ENCODE assay signal across 8 cellular contexts in genomic region chr12:54017845-54018607, GRCh38. TPM values are rescaled to one million over a fixed set of nuclear protein-coding genes. Genes with fewer than 3 reads are reported as not detected.
DNase-seq lines count a peak whose midpoint lies in the region; ATAC-seq and TF ChIP-seq lines count a peak whose summit lies in the region.

No MANE protein-coding gene starts in this region.

- H3K4me1 ChIP-seq in lung (ENCODE audit: control insufficient read depth in 2 of 2, insufficient read depth in 2 of 2, low read length in 2 of 2) = peaks cover 0 to 13% of the 10 kb centered on the region in 2 donors

- DNase-seq in AG04450 (ENCODE audit: low read depth, low spot score) (no peak), NCI-H226 (peak; percentile 93), dermis blood vessel endothelial cell (peak; percentile 36), lung (ENCODE audit: low spot score) (no peak)
- DNase-seq in activated CD4-positive, alpha-beta T cell treated with anti-CD3 and anti-CD28 coated beads for 4 hours = peak; percentile 58 to 66
- DNase-seq in stimulated activated CD8-positive, alpha-beta memory T cell treated with anti-CD3 and anti-CD28 coated beads, Interleukin-12 subunit alpha, Interleukin-12 subunit beta, amount 100 ng/mL, for 24 hours (ENCODE audit: extremely low read depth) = peak; percentile 51

- peak; percentile 80 for ATAC-seq in GM18867 (IDR thresholded peaks at IDR 0.05; ENCODE audit: unreplicated experiment)
- ATAC-seq in HG03097 (IDR thresholded peaks at IDR 0.05; ENCODE audit: low FRiP score, unreplicated experiment) = peak; percentile 62
- peak; percentile 71 for ATAC-seq in lung (ENCODE audit: insufficient read depth, low FRiP score)

- CTCF ChIA-PET in AG04450 (lab: Charles Lee) = interaction anchor here (1.2 to 1.3 kb wide), 2 partner anchors 11 to 183 kb away, joined by 4 to 12 read pairs; no protein-coding TSS in a partner anchor

- H3K4me3 ChIP-seq in AG04450 (ENCODE audit: low read depth, low read length) = peak overlapping the region; percentile 40
- H3K4me3 ChIP-seq in lung = no peak overlapping the region

- H3K36me3 ChIP-seq in lung (ENCODE audit: control insufficient read depth in 2 of 2, insufficient read depth in 2 of 2, low read length in 2 of 2) = no peaks in the 10 kb centered on the region

- TF ChIP-seq CTCF in AG04450 (IDR thresholded peaks at IDR 0.05; ENCODE audit: low read depth, low read length) (no peak), lung (IDR thresholded peaks at IDR 0.05; ENCODE audit: control extremely low read depth, extremely low read depth) (no peak)

- POLR2A ChIA-PET in AG04450 (lab: Yijun Ruan, JAX) = interaction anchor here (0.6 kb wide), 1 partner anchor 11 kb away, joined by 3 read pairs; no protein-coding TSS in a partner anchor

- 3 to 10% methylated on average over 40 to 41 of the region's 41 CpGs for WGBS in lung, 2 donors

- H3K9me3 ChIP-seq in AG04450 (ENCODE audit: control insufficient read depth, insufficient read depth, low read length) = peaks cover 12% of the 10 kb centered on the region; the same call in 1 of the 2 replicates
- H3K9me3 ChIP-seq in lung (ENCODE audit: control insufficient read depth in 2 of 2, insufficient read depth in 1 of 2, low read length in 1 of 2) = peaks cover 0 to 12% of the 10 kb centered on the region in 2 donors

- H3K27ac ChIP-seq in AG04450 (ENCODE audit: low read depth, low read length) (no peak overlapping the region), lung (ENCODE audit: low read depth in 1 of 2, low read length in 1 of 2) (no peak overlapping the region)

- H3K27me3 ChIP-seq in AG04450 (ENCODE audit: control insufficient read depth, insufficient read depth, low read length) (peaks cover 99% of the 10 kb centered on the region), lung (ENCODE audit: control insufficient read depth, insufficient read depth) (peaks cover 18% of the 10 kb centered on the region)

RNA-seq across cellular contexts. Expression of gene HOXC8, which starts 9.2 kb away (rescaled TPM):
- polyA plus RNA-seq in AG04450 (2011; rRNA removed) (0.05 TPM in 2 replicates), lung (under 1 TPM; 0.08 to 0.14 TPM)
- polyA minus RNA-seq in AG04450 (2011; rRNA and poly(A)+ RNA removed) = not detected in 2 replicates
- total RNA-seq in dermis blood vessel endothelial cell (not detected in 2 replicates), lung (not detected)

RNA-seq across cellular contexts. Expression of gene HOXC6, which starts 10.2 kb away (rescaled TPM):
- polyA plus RNA-seq in AG04450 (2011; rRNA removed) (0.02 TPM in 1 of 2 replicates, not detected in the other), lung (under 1 TPM; 0.18 to 0.24 TPM)
- polyA minus RNA-seq in AG04450 (2011; rRNA and poly(A)+ RNA removed) = 0.14 TPM in 1 of 2 replicates, not detected in the other
- total RNA-seq in dermis blood vessel endothelial cell (under 0.01 and 0.05 TPM in 2 replicates), lung (under 1 TPM; 0.46 to 0.71 TPM)

RNA-seq across cellular contexts. Expression of gene HOXC5, which starts 14.8 kb away (rescaled TPM):
- polyA plus RNA-seq in AG04450 (2011; rRNA removed) = not detected in 2 replicates
- polyA minus RNA-seq in AG04450 (2011; rRNA and poly(A)+ RNA removed) = not detected in 2 replicates
- total RNA-seq in dermis blood vessel endothelial cell = not detected in 2 replicates
- total RNA-seq in lung = under 1 TPM; 0.25 to 0.26 TPM
- polyA plus RNA-seq in lung = under 1 TPM; 0.08 to 0.10 TPM

RNA-seq across cellular contexts. Expression of gene HOXC9, which starts 18.1 kb away (rescaled TPM):
- not detected in 2 replicates for polyA plus RNA-seq in AG04450 (2011; rRNA removed)
- not detected in 2 replicates for polyA minus RNA-seq in AG04450 (2011; rRNA and poly(A)+ RNA removed)
- 0.28 and 0.68 TPM in 2 replicates for total RNA-seq in dermis blood vessel endothelial cell
- total RNA-seq in lung = not detected
- polyA plus RNA-seq in lung = under 1 TPM; 0.08 to 0.18 TPM

RNA-seq across cellular contexts. Expression of gene HOXC10, which starts 33.1 kb away (rescaled TPM):
- polyA plus RNA-seq in AG04450 (2011; rRNA removed) (not detected in 2 replicates), lung (not detected)
- polyA minus RNA-seq in AG04450 (2011; rRNA and poly(A)+ RNA removed) = not detected in 2 replicates
- total RNA-seq in dermis blood vessel endothelial cell (0.28 and 0.85 TPM in 2 replicates), lung (under 1 TPM in 1 of 2 donors, not detected in 1; 0.18 TPM)

Comparison
In these comparisons a context has a peak if more than half of its experiments do, and no peak if none do; other contexts are left out.
1. DNase-seq: peak in NCI-H226 (single experiment), activated CD4-positive, alpha-beta T cell treated with anti-CD3 and anti-CD28 coated beads for 4 hours (2 of 2), dermis blood vessel endothelial cell (single experiment) and stimulated activated CD8-positive, alpha-beta memory T cell treated with anti-CD3 and anti-CD28 coated beads, Interleukin-12 subunit alpha, Interleukin-12 subunit beta, amount 100 ng/mL, for 24 hours (single experiment); none in AG04450 (single experiment) and lung (single experiment).
2. Peak in every context shown above with its lines, with median percentiles within 50 percentile points of each other: ATAC-seq.